In genomic region chr9:38337706-38338264, GRCh38 we compare ENCODE assay signal across 1 cellular context.
TF ChIP-seq lines count a peak whose summit lies in the region.

No MANE protein-coding gene starts in this region.

TF ChIP-seq in K562, 482 proteins besides CTCF, POLR2A, EP300 and RAD21:
- TF ChIP-seq ZNF239 (CRISPR knock-in tag; IDR thresholded peaks at IDR 0.05) (peak; percentile 92), DIDO1 (tag; IDR thresholded peaks at IDR 0.05; ENCODE audit: low read depth) (no peak)
TF ChIP-seq in K562: peak in this region for 1.
